ENCODE assay signal across 8 cellular contexts in the genomic region with DNA sequence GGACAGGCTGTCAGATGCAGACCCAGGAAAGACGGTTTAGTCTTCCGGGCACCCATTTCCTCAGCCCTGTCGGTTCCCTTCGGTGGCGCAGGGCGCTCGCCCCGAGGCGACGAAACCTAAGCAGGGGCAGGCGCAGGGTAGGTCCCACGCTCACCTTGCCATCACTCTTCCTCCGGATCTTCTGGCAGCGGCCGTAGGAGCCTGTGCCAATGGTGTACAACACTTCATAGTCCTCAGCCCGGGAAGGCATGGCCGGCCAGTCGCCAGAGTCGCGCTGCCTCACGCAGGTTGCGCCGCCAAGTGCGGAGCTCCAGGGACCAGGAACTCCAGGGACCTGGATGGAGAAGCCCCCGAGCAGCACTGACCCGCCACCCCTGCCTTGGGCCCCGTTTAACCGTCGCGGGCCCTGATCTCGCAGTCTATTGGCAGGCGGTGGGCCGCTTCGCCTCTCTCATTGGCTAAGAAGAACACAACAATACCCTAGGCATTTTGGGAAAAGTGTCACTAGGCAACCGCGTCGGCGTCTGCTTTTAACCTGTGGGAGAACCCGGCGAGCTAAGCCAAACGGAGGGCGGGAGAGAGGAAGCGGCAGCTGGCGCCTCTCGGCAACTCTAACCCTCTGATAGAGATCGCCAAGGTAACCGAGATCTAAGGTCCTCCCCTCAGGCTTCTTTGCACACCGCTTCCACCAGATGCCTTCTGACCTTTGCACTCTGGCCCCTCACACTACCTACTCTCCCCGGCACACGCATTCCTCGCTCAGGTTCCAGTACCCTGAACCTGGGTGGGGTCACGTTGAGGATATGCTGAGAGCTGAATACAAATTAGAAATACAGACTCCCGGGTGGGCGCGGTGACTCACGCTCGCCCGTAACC. TPM values are rescaled to one million over a fixed set of nuclear protein-coding genes. Genes with fewer than 3 reads are reported as not detected.
DNase-seq lines count a peak whose midpoint lies in the region; ATAC-seq, FAIRE-seq and TF ChIP-seq lines count a peak whose summit lies in the region.

NEK2 (minus strand) TSS at position 392 of the 876 bp plus-strand sequence; CDS start at position 250, 142 bp downstream.

- H3K4me1 Mint-ChIP-seq in Calu3 (ENCODE audit: low read depth, unreplicated experiment) (peaks cover 23% of the 10 kb centered on the region), mesothelial cell of epicardium (peaks cover 24% of the 10 kb centered on the region)

- H3K4me3 ChIP-seq in NT2/D1 (ENCODE audit: insufficient read length, low read depth) = peak within 1 kb of the TSS; percentile 90

- intact Hi-C loops in Calu3 (cut with micrococcal nuclease; ENCODE audit: unreplicated experiment) = no loop called here

- H3K27me3 Mint-ChIP-seq in Calu3 (ENCODE audit: unreplicated experiment) = no peaks in the 10 kb centered on the region
- no peaks in the 10 kb centered on the region for H3K27me3 Mint-ChIP-seq in mesothelial cell of epicardium (ENCODE audit: low read depth)

- DNase-seq in Calu3 (peak; percentile 94), HTR-8/SVneo (ENCODE audit: insufficient read length, low spot score) (peak; percentile 95), NT2/D1 (ENCODE audit: low read depth, low spot score) (peak; percentile 99), mesothelial cell of epicardium (ENCODE audit: low spot score in 2 of 2, unreplicated experiment in 2 of 2) (peak; percentile 75 to 87)
- peak; percentile 54 to 65 (median 61) for DNase-seq in activated CD8-positive, alpha-beta memory T cell treated with anti-CD3 and anti-CD28 coated beads for 48 hours (ENCODE audit: low read depth in 2 of 3, low spot score in 2 of 3)
- DNase-seq in stimulated activated CD8-positive, alpha-beta memory T cell treated with anti-CD3 and anti-CD28 coated beads, Interleukin-15, amount 100 ng/mL, for 4 hours (ENCODE audit: low read depth in 2 of 2) = peak; percentile 44 to 68

- TF ChIP-seq CTCF in Calu3 (IDR thresholded peaks at IDR 0.05; ENCODE audit: unreplicated experiment) (no peak), mesothelial cell of epicardium (IDR thresholded peaks at IDR 0.05; ENCODE audit: unreplicated experiment) (no peak)

- H3K4me1 ChIP-seq in NT2/D1 (ENCODE audit: insufficient read depth, insufficient read length) = no peaks in the 10 kb centered on the region

- peak within 1 kb of the TSS; percentile 97 for H3K4me3 Mint-ChIP-seq in Calu3 (ENCODE audit: low read depth, unreplicated experiment)
- peak within 1 kb of the TSS; percentile 90 for H3K4me3 Mint-ChIP-seq in mesothelial cell of epicardium

- H3K9me3 Mint-ChIP-seq in Calu3 (ENCODE audit: low read depth, unreplicated experiment) (no peaks in the 10 kb centered on the region), mesothelial cell of epicardium (no peaks in the 10 kb centered on the region)

- CTCF ChIA-PET in Calu3 (lab: Charles Lee) = interaction anchor here (0.6 to 1.0 kb wide), 5 partner anchors 352 to 1156 kb away, joined by 3 to 5 read pairs (median 4); partner anchors contain the start of genes DTL and INTS7

- H3K9me3 ChIP-seq in NT2/D1 (ENCODE audit: insufficient read depth, low read length) = no peaks in the 10 kb centered on the region

- BruUV-seq in Calu3 (replicated peaks; lab: Mats Ljungman, UMichigan) = no TSS peak

- H3K36me3 ChIP-seq in NT2/D1 (ENCODE audit: insufficient read depth, insufficient read length, low read length) = peaks cover 34% of the 10 kb centered on the region

- peak within 1 kb of the TSS; percentile 90 for H3K9ac ChIP-seq in NT2/D1 (ENCODE audit: insufficient read length, low read depth)

- H3K36me3 Mint-ChIP-seq in Calu3 (ENCODE audit: insufficient read depth, unreplicated experiment) (peaks cover 23% of the 10 kb centered on the region), mesothelial cell of epicardium (peaks cover under 1% of the 10 kb centered on the region)

- peak; percentile 95 for ATAC-seq in GM21381 (IDR thresholded peaks at IDR 0.05; ENCODE audit: unreplicated experiment)

- no peak for FAIRE-seq in HTR-8/SVneo (lab: Jason Lieb, UNC)
- peak; percentile 90 for FAIRE-seq in endometrium (lab: Jason Lieb, UNC)

- H3K27me3 ChIP-seq in NT2/D1 (ENCODE audit: insufficient read depth, insufficient read length) = no peaks in the 10 kb centered on the region

- H3K27ac Mint-ChIP-seq in Calu3 (ENCODE audit: unreplicated experiment) (peak within 1 kb of the TSS; percentile 90), mesothelial cell of epicardium (peak within 1 kb of the TSS; percentile 80)

RNA-seq across cellular contexts. Expression of gene NEK2, which starts in this region (rescaled TPM):
- 32.7 and 43.2 TPM in 2 replicates for total RNA-seq in Calu3 (2022)
- total RNA-seq in mesothelial cell of epicardium = 7.7 to 9.6 TPM (median 8.5 TPM) in 3 replicates

Comparison
In these comparisons a context has a peak if more than half of its experiments do, and no peak if none do; other contexts are left out.
1. Peak in every context shown above with its lines: DNase-seq, ATAC-seq and H3K4me3 ChIP-seq.